In the genomic region with DNA sequence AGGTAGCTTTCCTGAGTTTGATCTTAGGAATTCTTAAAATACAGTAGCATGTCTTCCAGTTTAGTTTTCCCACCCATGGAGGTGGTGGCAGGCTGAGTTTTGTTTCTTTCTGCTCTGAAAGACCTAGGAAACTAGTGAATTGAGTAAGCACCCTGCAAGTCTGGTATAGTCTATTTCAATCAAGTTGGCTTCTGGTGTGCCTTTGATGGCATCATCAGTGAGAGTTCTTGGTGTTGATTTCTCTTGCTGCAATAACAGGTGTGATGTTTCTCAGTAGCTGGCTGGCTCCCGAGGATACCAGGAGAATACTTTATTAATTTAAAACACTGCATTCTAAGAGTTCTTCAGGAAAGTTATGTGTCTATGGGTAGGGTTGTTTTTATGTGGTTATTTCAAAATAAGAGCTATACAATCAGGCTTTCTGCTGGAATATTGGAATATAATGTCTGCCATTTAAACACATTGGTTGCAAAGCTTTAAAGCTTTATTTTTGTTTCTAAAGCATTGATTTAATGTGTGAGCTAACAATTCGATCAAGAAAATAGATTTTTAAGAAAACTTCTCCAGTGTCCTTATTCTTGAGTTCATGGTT, we compare ENCODE assay signal across 11 cellular contexts. TPM values are rescaled to one million over a fixed set of nuclear protein-coding genes. Genes with fewer than 3 reads are reported as not detected.
A peak's percentile ranks its signal among the peaks of the same experiment; 100 is the strongest.
DNase-seq lines count a peak whose midpoint lies in the region; ATAC-seq, FAIRE-seq and TF ChIP-seq lines count a peak whose summit lies in the region.
"Had no signal": no experiment of that assay in that cellular context is flagged by ENCODE, and none has a peak within 500 bp of the region (broad histone marks: within the 10 kb centered on the region; RNA-seq: fewer than 3 reads in every experiment).

No MANE protein-coding gene starts in this region.

- no peaks in the 10 kb centered on the region for H3K9me3 Mint-ChIP-seq in activated naive CD8-positive, alpha-beta T cell treated with anti-CD3 and anti-CD28 coated beads, Interleukin-2, amount 50 U/mL, for 24 hours

- TF ChIP-seq CTCF in pancreas (IDR thresholded peaks at IDR 0.05) = no peak

- H3K4me1 ChIP-seq in pancreas = peaks cover 14 to 32% (median 28%) of the 10 kb centered on the region in 3 donors

- H3K27me3 ChIP-seq in pancreas = no peaks in the 10 kb centered on the region
- H3K27me3 ChIP-seq: heart right ventricle had no signal

- FAIRE-seq in pancreas (lab: Jason Lieb, UNC) = no peak

- ATAC-seq in HG03108 (IDR thresholded peaks at IDR 0.05; ENCODE audit: unreplicated experiment) = peak; percentile 56
- ATAC-seq in activated naive CD8-positive, alpha-beta T cell treated with anti-CD3 and anti-CD28 coated beads, Interleukin-2, amount 50 U/mL, for 24 hours = peak; percentile 84
- peak; percentile 89 to 93 (median 93) for ATAC-seq in pancreas

- DNase-seq in DMS53 (lab: John Stamatoyannopoulos, UW) (peak; percentile 29), DMS53 treated with DMSO at 0.1 percent for 48 hours (lab: John Stamatoyannopoulos, UW; ENCODE audit: unreplicated experiment) (no peak), pancreas (peak in 3 of 6 donors; percentile 27 to 60 (median 50)), midbrain (lab: John Stamatoyannopoulos, UW) (no peak), epidermal melanocyte (ENCODE audit: insufficient read length, low spot score) (no peak), NCI-H1436 (lab: John Stamatoyannopoulos, UW) (no peak)
- no peak for DNase-seq in activated naive CD8-positive, alpha-beta T cell treated with anti-CD3 and anti-CD28 coated beads, Interleukin-2, amount 50 U/mL, for 24 hours
- DNase-seq: activated CD4-positive, alpha-beta T cell treated with anti-CD3 and anti-CD28 coated beads for 1 hour; heart right ventricle had no signal

- H3K27me3 Mint-ChIP-seq in activated naive CD8-positive, alpha-beta T cell treated with anti-CD3 and anti-CD28 coated beads, Interleukin-2, amount 50 U/mL, for 24 hours = no peaks in the 10 kb centered on the region

- H3K4me1 Mint-ChIP-seq in activated naive CD8-positive, alpha-beta T cell treated with anti-CD3 and anti-CD28 coated beads, Interleukin-2, amount 50 U/mL, for 24 hours = peaks cover 33% of the 10 kb centered on the region

- 24 to 29% methylated on average over 2 of the region's 2 CpGs for WGBS in pancreas, 2 donors

- H3K9me3 ChIP-seq in pancreas = no peaks in the 10 kb centered on the region
- H3K9me3 ChIP-seq: heart right ventricle had no signal

- H3K27ac ChIP-seq in pancreas = peak overlapping the region; percentile 1 to 68 (median 51)
- H3K27ac ChIP-seq: 22Rv1 had no signal

- no peaks in the 10 kb centered on the region for H3K36me3 ChIP-seq in pancreas
- H3K36me3 ChIP-seq: heart right ventricle had no signal

- H3K4me3 Mint-ChIP-seq in activated naive CD8-positive, alpha-beta T cell treated with anti-CD3 and anti-CD28 coated beads, Interleukin-2, amount 50 U/mL, for 24 hours = no peak overlapping the region

- intact Hi-C loops in pancreas (cut with DNase I) = no loop called here

- H3K27ac Mint-ChIP-seq in activated naive CD8-positive, alpha-beta T cell treated with anti-CD3 and anti-CD28 coated beads, Interleukin-2, amount 50 U/mL, for 24 hours = peak overlapping the region; percentile 10

- H3K4me3 ChIP-seq in pancreas = no peak overlapping the region
- H3K4me3 ChIP-seq: heart right ventricle had no signal

- H3K36me3 Mint-ChIP-seq in activated naive CD8-positive, alpha-beta T cell treated with anti-CD3 and anti-CD28 coated beads, Interleukin-2, amount 50 U/mL, for 24 hours (ENCODE audit: low read depth) = peaks cover 10% of the 10 kb centered on the region

RNA-seq across cellular contexts. Expression of a gene that starts 19.0 kb away (rescaled TPM):
- 10 to 100 TPM; 18.2 to 30.3 (median 21.8) TPM for total RNA-seq in pancreas
- polyA plus RNA-seq in pancreas = 10 to 100 TPM in 1 of 2 donors, 1 to 10 TPM in 1; 9.6 to 18.8 TPM
